In genomic region chr9:91094324-91095083, GRCh38 we compare ENCODE assay signal across 1 cellular context.
TF ChIP-seq lines count a peak whose summit lies in the region.

No MANE protein-coding gene starts in this region.

TF ChIP-seq in GM12878, 131 proteins besides CTCF, POLR2A, EP300 and RAD21 (continued from another document):
- TF ChIP-seq, protein P1, sequence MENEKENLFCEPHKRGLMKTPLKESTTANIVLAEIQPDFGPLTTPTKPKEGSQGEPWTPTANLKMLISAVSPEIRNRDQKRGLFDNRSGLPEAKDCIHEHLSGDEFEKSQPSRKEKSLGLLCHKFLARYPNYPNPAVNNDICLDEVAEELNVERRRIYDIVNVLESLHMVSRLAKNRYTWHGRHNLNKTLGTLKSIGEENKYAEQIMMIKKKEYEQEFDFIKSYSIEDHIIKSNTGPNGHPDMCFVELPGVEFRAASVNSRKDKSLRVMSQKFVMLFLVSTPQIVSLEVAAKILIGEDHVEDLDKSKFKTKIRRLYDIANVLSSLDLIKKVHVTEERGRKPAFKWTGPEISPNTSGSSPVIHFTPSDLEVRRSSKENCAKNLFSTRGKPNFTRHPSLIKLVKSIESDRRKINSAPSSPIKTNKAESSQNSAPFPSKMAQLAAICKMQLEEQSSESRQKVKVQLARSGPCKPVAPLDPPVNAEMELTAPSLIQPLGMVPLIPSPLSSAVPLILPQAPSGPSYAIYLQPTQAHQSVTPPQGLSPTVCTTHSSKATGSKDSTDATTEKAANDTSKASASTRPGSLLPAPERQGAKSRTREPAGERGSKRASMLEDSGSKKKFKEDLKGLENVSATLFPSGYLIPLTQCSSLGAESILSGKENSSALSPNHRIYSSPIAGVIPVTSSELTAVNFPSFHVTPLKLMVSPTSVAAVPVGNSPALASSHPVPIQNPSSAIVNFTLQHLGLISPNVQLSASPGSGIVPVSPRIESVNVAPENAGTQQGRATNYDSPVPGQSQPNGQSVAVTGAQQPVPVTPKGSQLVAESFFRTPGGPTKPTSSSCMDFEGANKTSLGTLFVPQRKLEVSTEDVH (IDR thresholded peaks at IDR 0.05; ENCODE audit: low read depth, partially characterized antibody) = no peak
- 0 out of 2 replicates have a peak, but pooled peaks have one; percentile 63 for TF ChIP-seq MEF2A (IDR thresholded peaks at IDR 0.05; ENCODE audit: insufficient read depth, low read depth, low read length)
- peak; percentile 44; the same call in 1 of the 2 replicates for TF ChIP-seq JUNB (IDR thresholded peaks at IDR 0.05)
- peak; percentile 22; the same call in 1 of the 2 replicates for TF ChIP-seq RUNX3 (IDR thresholded peaks at IDR 0.05; ENCODE audit: low read length)
- TF ChIP-seq RCOR1 (conservative IDR thresholded peaks at IDR 0.05; ENCODE audit: low read depth, low read length) = no peak
